ENCODE assay signal across 30 cellular contexts in genomic region chr3:105523496-105523895, GRCh38.
DNase-seq lines count a peak whose midpoint lies in the region; ATAC-seq, FAIRE-seq and TF ChIP-seq lines count a peak whose summit lies in the region.
"Had no signal": no experiment of that assay in that cellular context is flagged by ENCODE, and none has a peak within 500 bp of the region (broad histone marks: within the 10 kb centered on the region; RNA-seq: fewer than 3 reads in every experiment).

No MANE protein-coding gene starts in this region.

- DNase-seq in GM12892 (ENCODE audit: insufficient read length) (no peak), RKO (ENCODE audit: low spot score) (peak; percentile 18), dorsolateral prefrontal cortex (no peak), osteoblast (ENCODE audit: insufficient read length, low spot score, missing footprints) (peak; percentile 36), Right ventricle myocardium inferior (ENCODE audit: missing footprints) (no peak), cerebellar cortex (ENCODE audit: low spot score) (no peak), GM03348 (ENCODE audit: low spot score) (no peak)
- DNase-seq: activated CD4-positive, alpha-beta T cell treated with anti-CD3 and anti-CD28 coated beads for 36 hours; activated CD8-positive, alpha-beta memory T cell treated with anti-CD3 and anti-CD28 coated beads for 24 hours; activated effector memory CD4-positive, alpha-beta T cell treated with Interleukin-2 at 50 U/mL for 16 hours; activated naive CD8-positive, alpha-beta T cell treated with anti-CD3 and anti-CD28 coated beads for 36 hours; Calu3; cerebellar nuclear complex; immature natural killer cell; mesendoderm; NCI-H1092; NCI-H1694 treated with DMSO at 0.1 percent for 48 hours; NCI-H526; Peyer's patch; sigmoid colon; stimulated activated naive CD8-positive, alpha-beta T cell treated with anti-CD3 and anti-CD28 coated beads, Interleukin-15, Interleukin-2, amounts not matched to agents 100 U/mL and 50 U/mL, for 24 hours; T-helper 17 cell; uterus had no signal

- H2AFZ ChIP-seq in osteoblast (ENCODE audit: low read length) = no peak overlapping the region
- H2AFZ ChIP-seq: GM23338, neural progenitor cell had no signal

- H3K27me3 ChIP-seq in dorsolateral prefrontal cortex (no peaks in the 10 kb centered on the region), osteoblast (ENCODE audit: insufficient read depth, low read length) (no peaks in the 10 kb centered on the region)
- H3K27me3 ChIP-seq: ascending aorta, gastroesophageal sphincter, neural progenitor cell, Peyer's patch, sigmoid colon, uterus had no signal

- H3K4me2 ChIP-seq in osteoblast (ENCODE audit: insufficient read depth, low read length) = no peak overlapping the region
- H3K4me2 ChIP-seq: GM23338, neural progenitor cell had no signal

- H3K4me3 ChIP-seq in dorsolateral prefrontal cortex (no peak overlapping the region), osteoblast (ENCODE audit: insufficient read depth, low read length) (no peak overlapping the region)
- H3K4me3 ChIP-seq: ascending aorta, gastroesophageal sphincter, GM23338, neural progenitor cell, Peyer's patch, sigmoid colon, uterus had no signal

- FAIRE-seq in GM12892 (lab: Jason Lieb, UNC) = peak; percentile 46
- FAIRE-seq: GM12891 had no signal

- TF ChIP-seq POLR2A in GM12892 (IDR thresholded peaks at IDR 0.05; ENCODE audit: low read depth, low read length) = no peak

- H3K4me1 ChIP-seq in osteoblast (ENCODE audit: insufficient read depth, low read length) = peaks cover 21% of the 10 kb centered on the region
- H3K4me1 ChIP-seq: gastroesophageal sphincter, neural progenitor cell, uterus had no signal

- peaks cover 44% of the 10 kb centered on the region for H3K79me2 ChIP-seq in osteoblast (ENCODE audit: insufficient read depth, low read length)

- TF ChIP-seq CTCF in dorsolateral prefrontal cortex (IDR thresholded peaks at IDR 0.05 in 54 of 56, conservative IDR thresholded peaks at IDR 0.05 in 2 of 56; ENCODE audit: low read depth in 1 of 56, partially characterized antibody in 56 of 56) = no peak
- no peak for TF ChIP-seq CTCF in osteoblast (IDR thresholded peaks at IDR 0.05; ENCODE audit: extremely low read depth, low read depth, low read length)

- ATAC-seq in Right ventricle myocardium inferior = no peak
- ATAC-seq in activated CD4-positive, CD25-positive, alpha-beta regulatory T cell treated with anti-CD3 and anti-CD28 coated beads, Interleukin-2, amount 50 U/mL, for 24 hours = no peak
- ATAC-seq: activated CD4-positive, alpha-beta T cell treated with anti-CD3 and anti-CD28 coated beads for 36 hours; gastroesophageal sphincter; GM23338; left lobe of liver; stimulated activated naive CD8-positive, alpha-beta T cell treated with anti-CD3 and anti-CD28 coated beads, Interleukin-15, Interleukin-2, amounts not matched to agents 100 U/mL and 50 U/mL, for 24 hours; T-helper 17 cell had no signal

- H3K9me3 ChIP-seq in osteoblast (ENCODE audit: low read depth, low read length) = no peaks in the 10 kb centered on the region
- H3K9me3 ChIP-seq: ascending aorta, gastroesophageal sphincter, Peyer's patch, sigmoid colon, uterus had no signal

- H3K36me3 ChIP-seq in osteoblast (ENCODE audit: insufficient read depth, low read length) = peaks cover 16% of the 10 kb centered on the region
- H3K36me3 ChIP-seq: neural progenitor cell, Peyer's patch, sigmoid colon, uterus had no signal

- intact Hi-C loops in dorsolateral prefrontal cortex (cut with DNase I) (no loop called here), Right ventricle myocardium inferior (cut with DNase I) (no loop called here)

- no peaks in the 10 kb centered on the region for H4K20me1 ChIP-seq in osteoblast (ENCODE audit: insufficient read depth, low read length)

- H3K27ac ChIP-seq in dorsolateral prefrontal cortex (peak overlapping the region in 38 of 59 donors; percentile 3 to 93 (median 64)), osteoblast (ENCODE audit: low read depth, low read length) (no peak overlapping the region)
- H3K27ac ChIP-seq: ascending aorta, gastroesophageal sphincter, neural progenitor cell, Peyer's patch, sigmoid colon, uterus had no signal

Comparison
In these comparisons a context has a peak if more than half of its experiments do, and no peak if none do; other contexts are left out.
1. DNase-seq: peak in RKO (single experiment) and osteoblast (single experiment); none in GM12892 (single experiment), dorsolateral prefrontal cortex (0 of 10), Right ventricle myocardium inferior (single experiment), cerebellar cortex (single experiment) and GM03348 (single experiment).